Comparison of ENCODE assay signal across 9 cellular contexts in the genomic region with DNA sequence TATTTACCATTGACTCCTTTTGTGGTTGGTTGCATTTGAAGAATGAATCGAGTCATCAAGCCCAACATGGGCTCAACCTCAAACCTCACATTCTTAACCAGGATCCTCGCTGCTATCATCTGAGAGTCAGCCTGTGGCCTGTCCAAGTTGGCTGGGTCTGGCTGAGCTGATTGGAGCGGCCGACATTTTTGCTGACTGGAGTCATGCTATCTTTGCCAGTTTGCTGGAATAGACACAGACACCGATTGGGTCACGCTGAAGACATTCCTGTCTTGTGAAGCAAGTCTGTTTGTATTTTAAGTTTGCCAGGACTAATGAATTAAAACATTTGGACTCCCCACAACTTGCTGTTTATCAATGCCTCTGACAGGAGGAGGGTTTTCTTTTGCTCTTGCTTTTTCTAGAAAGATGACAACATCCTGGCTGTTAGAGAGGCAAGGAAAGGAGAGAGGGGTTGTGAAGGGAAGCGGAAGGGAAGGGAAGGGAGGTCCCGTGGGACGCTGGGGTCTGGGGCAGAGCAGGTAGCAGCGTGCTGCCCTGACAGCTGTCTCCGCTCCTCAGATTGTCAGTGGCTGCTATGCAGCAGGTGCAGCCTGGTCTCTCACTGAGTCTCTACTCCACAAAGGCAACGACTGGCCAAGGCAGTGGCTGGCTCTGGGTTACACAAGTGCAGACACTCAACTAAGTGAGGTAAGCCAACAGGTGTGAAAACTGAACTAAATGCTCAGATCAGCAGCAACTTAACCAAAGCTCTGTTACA. TPM values are rescaled to one million over a fixed set of nuclear protein-coding genes. Genes with fewer than 3 reads are reported as not detected.
DNase-seq lines count a peak whose midpoint lies in the region; ATAC-seq and TF ChIP-seq lines count a peak whose summit lies in the region.
"Had no signal": no experiment of that assay in that cellular context is flagged by ENCODE, and none has a peak within 500 bp of the region (broad histone marks: within the 10 kb centered on the region; RNA-seq: fewer than 3 reads in every experiment).

A gene with protein sequence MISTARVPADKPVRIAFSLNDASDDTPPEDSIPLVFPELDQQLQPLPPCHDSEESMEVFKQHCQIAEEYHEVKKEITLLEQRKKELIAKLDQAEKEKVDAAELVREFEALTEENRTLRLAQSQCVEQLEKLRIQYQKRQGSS (plus strand): TSS at position 411 of the 760 bp plus-strand sequence. CDS start 2,701 bp downstream, outside the sequence.

- ATAC-seq in GM18870 (IDR thresholded peaks at IDR 0.05; ENCODE audit: unreplicated experiment) (peak; percentile 64), sciatic nerve (peak; percentile 78)

- no peaks in the 10 kb centered on the region for H3K4me1 Mint-ChIP-seq in activated CD4-positive, alpha-beta T cell treated with anti-CD3 and anti-CD28 coated beads, Interleukin-2, amount 10 ng/mL, durations not matched to agents 24 days and 14 days
- H3K4me1 Mint-ChIP-seq in activated naive CD4-positive, alpha-beta T cell treated with anti-CD3 and anti-CD28 coated beads, Interleukin-2, amount 10 ng/mL, durations not matched to agents 7 days and 5 days, result no peaks in the 10 kb centered on the region

- CTCF ChIA-PET in activated naive CD4-positive, alpha-beta T cell treated with anti-CD3 and anti-CD28 coated beads, Interleukin-2, amount 10 ng/mL, durations not matched to agents 7 days and 5 days (lab: Charles Lee), result no interaction called here

- H3K36me3 Mint-ChIP-seq in activated CD4-positive, alpha-beta T cell treated with anti-CD3 and anti-CD28 coated beads, Interleukin-2, amount 10 ng/mL, durations not matched to agents 24 days and 14 days (ENCODE audit: low read depth), result no peaks in the 10 kb centered on the region
- no peaks in the 10 kb centered on the region for H3K36me3 Mint-ChIP-seq in activated naive CD4-positive, alpha-beta T cell treated with anti-CD3 and anti-CD28 coated beads, Interleukin-2, amount 10 ng/mL, durations not matched to agents 7 days and 5 days

- H3K4me3 ChIP-seq in foreskin fibroblast (ENCODE audit: low read depth in 1 of 2, low read length in 2 of 2), result peak within 1 kb of the TSS in 1 of 2 donors; percentile 11

- TF ChIP-seq CTCF in foreskin fibroblast (IDR thresholded peaks at IDR 0.05; ENCODE audit: low read depth, low read length), result no peak

- H3K9me3 Mint-ChIP-seq in activated CD4-positive, alpha-beta T cell treated with anti-CD3 and anti-CD28 coated beads, Interleukin-2, amount 10 ng/mL, durations not matched to agents 24 days and 14 days, result no peaks in the 10 kb centered on the region
- no peaks in the 10 kb centered on the region for H3K9me3 Mint-ChIP-seq in activated naive CD4-positive, alpha-beta T cell treated with anti-CD3 and anti-CD28 coated beads, Interleukin-2, amount 10 ng/mL, durations not matched to agents 7 days and 5 days

- intact Hi-C loops in sciatic nerve (cut with DNase I), result no loop called here
- intact Hi-C loops in activated CD4-positive, alpha-beta T cell treated with anti-CD3 and anti-CD28 coated beads, Interleukin-2, amount 10 ng/mL, durations not matched to agents 24 days and 14 days (cut with micrococcal nuclease), result no loop called here

- H3K27ac Mint-ChIP-seq in activated CD4-positive, alpha-beta T cell treated with anti-CD3 and anti-CD28 coated beads, Interleukin-2, amount 10 ng/mL, durations not matched to agents 24 days and 14 days, result no peak within 1 kb of the TSS
- no peak within 1 kb of the TSS for H3K27ac Mint-ChIP-seq in activated naive CD4-positive, alpha-beta T cell treated with anti-CD3 and anti-CD28 coated beads, Interleukin-2, amount 10 ng/mL, durations not matched to agents 7 days and 5 days

- peak; percentile 78 for DNase-seq in RKO (ENCODE audit: low spot score)
- DNase-seq in foreskin fibroblast, result peak; percentile 99
- no peak for DNase-seq in sciatic nerve (ENCODE audit: low spot score)
- no peak for DNase-seq in DMS 273 (lab: John Stamatoyannopoulos, UW; ENCODE audit: unreplicated experiment)
- no peak for DNase-seq in activated CD4-positive, alpha-beta T cell treated with anti-CD3 and anti-CD28 coated beads, Interleukin-2, amount 10 ng/mL, durations not matched to agents 24 days and 14 days
- no peak for DNase-seq in NCI-H1048 (lab: John Stamatoyannopoulos, UW)
- no peak for DNase-seq in activated naive CD4-positive, alpha-beta T cell treated with anti-CD3 and anti-CD28 coated beads, Interleukin-2, amount 10 ng/mL, durations not matched to agents 7 days and 5 days
- DNase-seq: effector memory CD4-positive, alpha-beta T cell had no signal

- no peak within 1 kb of the TSS for H3K4me3 Mint-ChIP-seq in activated CD4-positive, alpha-beta T cell treated with anti-CD3 and anti-CD28 coated beads, Interleukin-2, amount 10 ng/mL, durations not matched to agents 24 days and 14 days
- H3K4me3 Mint-ChIP-seq in activated naive CD4-positive, alpha-beta T cell treated with anti-CD3 and anti-CD28 coated beads, Interleukin-2, amount 10 ng/mL, durations not matched to agents 7 days and 5 days, result no peak within 1 kb of the TSS

- H3K27me3 Mint-ChIP-seq in activated CD4-positive, alpha-beta T cell treated with anti-CD3 and anti-CD28 coated beads, Interleukin-2, amount 10 ng/mL, durations not matched to agents 24 days and 14 days, result no peaks in the 10 kb centered on the region
- no peaks in the 10 kb centered on the region for H3K27me3 Mint-ChIP-seq in activated naive CD4-positive, alpha-beta T cell treated with anti-CD3 and anti-CD28 coated beads, Interleukin-2, amount 10 ng/mL, durations not matched to agents 7 days and 5 days

RNA-seq across cellular contexts. Expression of the gene that starts here (rescaled TPM):
- 5.7 TPM for total RNA-seq in sciatic nerve
- total RNA-seq in activated CD4-positive, alpha-beta T cell treated with anti-CD3 and anti-CD28 coated beads, Interleukin-2, amount 10 ng/mL, durations not matched to agents 24 days and 14 days, result 4.0 and 4.3 TPM in 2 replicates

Comparison
In these comparisons a context has a peak if more than half of its experiments do, and no peak if none do; other contexts are left out.
1. DNase-seq: peak in RKO (single experiment) and foreskin fibroblast (2 of 2); none in sciatic nerve (single experiment), DMS 273 (single experiment), activated CD4-positive, alpha-beta T cell treated with anti-CD3 and anti-CD28 coated beads, Interleukin-2, amount 10 ng/mL, durations not matched to agents 24 days and 14 days (single experiment), NCI-H1048 (single experiment) and activated naive CD4-positive, alpha-beta T cell treated with anti-CD3 and anti-CD28 coated beads, Interleukin-2, amount 10 ng/mL, durations not matched to agents 7 days and 5 days (single experiment).